8 cellular contexts compared by ENCODE assay signal in genomic region chr5:37900692-37901091, GRCh38.
A peak's percentile ranks its signal among the peaks of the same experiment; 100 is the strongest.
DNase-seq lines count a peak whose midpoint lies in the region; ATAC-seq and TF ChIP-seq lines count a peak whose summit lies in the region.

No MANE protein-coding gene starts in this region.

- no peak overlapping the region for H3K4me2 ChIP-seq in PC-3 (ENCODE audit: low read length)

- DNase-seq in DMS53 (lab: John Stamatoyannopoulos, UW) (peak; percentile 28), DMS53 treated with DMSO at 0.1 percent for 48 hours (lab: John Stamatoyannopoulos, UW; ENCODE audit: unreplicated experiment) (no peak), PC-3 (peak; percentile 54), foreskin keratinocyte (no peak), stomach (peak; percentile 27), GM20000 (ENCODE audit: low spot score) (no peak)

- H3K27me3 ChIP-seq in PC-3 (ENCODE audit: low read length) (peaks cover 3% of the 10 kb centered on the region; the same call in 1 of the 2 replicates), foreskin keratinocyte (no peaks in the 10 kb centered on the region), stomach (no peaks in the 10 kb centered on the region)

- POLR2A ChIA-PET in PC-3 (lab: Charles Lee; ENCODE audit: unreplicated experiment): no interaction called here

- CTCF ChIA-PET in PC-3 (lab: Charles Lee): no interaction called here

- no peak for TF ChIP-seq POLR2A in stomach (IDR thresholded peaks at IDR 0.05)

- no peaks in the 10 kb centered on the region for H3K9me3 ChIP-seq in PC-3 (ENCODE audit: low read length)
- H3K9me3 ChIP-seq in stomach: no peaks in the 10 kb centered on the region

- H3K4me1 ChIP-seq in PC-3 (ENCODE audit: insufficient read depth, low read length) (no peaks in the 10 kb centered on the region), foreskin keratinocyte (no peaks in the 10 kb centered on the region), stomach (no peaks in the 10 kb centered on the region)

- H3K27ac ChIP-seq in PC-3 (ENCODE audit: low read length) (no peak overlapping the region), foreskin keratinocyte (no peak overlapping the region), stomach (no peak overlapping the region)

- no peak overlapping the region for H3K4me3 ChIP-seq in PC-3 (ENCODE audit: low read length)
- H3K4me3 ChIP-seq in stomach: no peak overlapping the region

- BruUV-seq in PC-3 (replicated peaks; lab: Mats Ljungman, UMichigan): no TSS peak

- no peaks in the 10 kb centered on the region for H3K79me2 ChIP-seq in PC-3 (ENCODE audit: low read length)

- H3K9me2 ChIP-seq in PC-3 (replicated peaks; ENCODE audit: low read length): no peaks in the 10 kb centered on the region

- TF ChIP-seq CTCF in PC-3 (conservative IDR thresholded peaks at IDR 0.05; ENCODE audit: low read depth, low read length) (peak; percentile 51), foreskin keratinocyte (conservative IDR thresholded peaks at IDR 0.05) (peak; percentile 47), stomach (IDR thresholded peaks at IDR 0.05) (no peak), GM20000 (IDR thresholded peaks at IDR 0.05; ENCODE audit: extremely low read depth, missing control alignments) (no peak)

- ATAC-seq in PC-3 (peak; percentile 76), foreskin keratinocyte (peak; percentile 48), GM21526 (IDR thresholded peaks at IDR 0.05; ENCODE audit: low FRiP score, unreplicated experiment) (no peak), HG03135 (IDR thresholded peaks at IDR 0.05; ENCODE audit: unreplicated experiment) (no peak)

- no peaks in the 10 kb centered on the region for H4K20me1 ChIP-seq in PC-3 (ENCODE audit: low read length)

- no peaks in the 10 kb centered on the region for H3F3A ChIP-seq in PC-3 (ENCODE audit: low read length, unreplicated experiment)

- TF ChIP-seq EP300 in stomach (IDR thresholded peaks at IDR 0.05): no peak

- 0 to 6% (median 3%) methylated on average over 1 of the region's 1 CpG for WGBS in stomach, 5 donors

- intact Hi-C loops in PC-3 (cut with micrococcal nuclease) (loop anchor here (2.0 kb wide), 1 partner anchor 488 kb away; no protein-coding TSS in a partner anchor), stomach (cut with DNase I; ENCODE audit: low total_unique reads) (no loop called here)

- H3K9ac ChIP-seq in PC-3 (ENCODE audit: low read length): no peak overlapping the region

- H3K36me3 ChIP-seq in PC-3 (ENCODE audit: low read depth, low read length) (no peaks in the 10 kb centered on the region), stomach (no peaks in the 10 kb centered on the region)

- no peak overlapping the region for H2AFZ ChIP-seq in PC-3 (ENCODE audit: low read length)

Comparison
In these comparisons a context has a peak if more than half of its experiments do, and no peak if none do; other contexts are left out.
1. DNase-seq: peak in DMS53 (single experiment), PC-3 (single experiment) and stomach (single experiment); none in DMS53 treated with DMSO at 0.1 percent for 48 hours (single experiment), foreskin keratinocyte (0 of 2) and GM20000 (single experiment).
2. ATAC-seq: peak in PC-3 (single experiment) and foreskin keratinocyte (single experiment); none in GM21526 (single experiment) and HG03135 (single experiment).
3. CTCF ChIP-seq: peak in PC-3 (single experiment) and foreskin keratinocyte (single experiment); none in stomach (0 of 7) and GM20000 (single experiment).